In the genomic region with DNA sequence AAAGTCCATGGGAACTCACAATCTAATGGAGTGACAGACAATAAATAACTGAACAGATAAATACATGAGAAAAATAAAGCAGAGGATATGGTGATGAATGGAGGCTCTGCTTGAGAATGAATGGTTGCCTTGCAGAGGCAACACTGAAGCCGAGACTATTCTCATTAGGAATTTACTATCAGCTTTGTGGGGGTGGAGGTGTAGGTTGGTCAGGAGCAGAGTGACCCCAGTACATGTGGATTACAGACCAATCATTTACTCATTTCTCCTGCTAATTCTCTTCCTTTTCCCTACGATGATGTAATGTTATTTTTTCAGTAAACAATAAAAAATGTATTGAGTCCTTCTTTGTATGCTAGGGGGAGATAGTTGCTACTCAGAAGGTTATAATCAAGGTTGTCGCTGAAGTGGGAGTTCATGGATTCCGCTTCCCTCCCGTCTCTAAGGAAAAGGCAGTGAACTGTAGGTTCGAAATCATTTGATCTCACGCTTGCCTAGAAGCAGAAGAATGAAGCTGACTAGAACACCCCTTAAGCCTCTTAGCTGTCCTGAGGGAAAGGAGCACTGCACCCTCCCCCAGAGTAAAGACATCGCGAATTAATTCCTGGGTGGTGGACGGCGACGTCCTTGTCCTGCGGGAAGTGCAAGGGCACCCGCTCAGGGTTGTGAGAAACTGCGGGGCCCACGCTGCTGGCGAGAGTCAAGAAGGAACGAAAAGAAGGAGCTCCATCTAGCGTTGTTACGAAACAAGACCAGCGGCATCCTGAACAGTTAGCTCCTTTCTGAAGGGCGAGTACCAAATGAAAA, we compare ENCODE assay signal across 8 cellular contexts.
DNase-seq lines count a peak whose midpoint lies in the region; ATAC-seq, FAIRE-seq and TF ChIP-seq lines count a peak whose summit lies in the region.

No MANE protein-coding gene starts in this region.

- DNase-seq in EH (ENCODE audit: low read depth) (peak; percentile 84), H54 (ENCODE audit: insufficient read length, low spot score) (peak; percentile 46), MG63 (peak; percentile 78), SHP77 treated with DMSO at 0.1 percent for 48 hours (lab: John Stamatoyannopoulos, UW) (peak; percentile 62), adipocyte (ENCODE audit: low read depth) (peak; percentile 95), heart left ventricle (peak; percentile 56 to 80 (median 67)), pancreas (peak; percentile 54 to 78 (median 63)), uterus (peak; percentile 58 to 59)

- peak; percentile 90 to 97 (median 95) for ATAC-seq in heart left ventricle
- ATAC-seq in pancreas = peak; percentile 87 to 95 (median 92)

- H3K9me3 ChIP-seq in MG63 = peaks cover 8% of the 10 kb centered on the region; the same call in 1 of the 2 replicates
- no peaks in the 10 kb centered on the region for H3K9me3 ChIP-seq in adipocyte (ENCODE audit: control insufficient read depth, low read length)
- peaks cover 0 to 17% (median 0%) of the 10 kb centered on the region in 12 donors for H3K9me3 ChIP-seq in heart left ventricle
- no peaks in the 10 kb centered on the region for H3K9me3 ChIP-seq in pancreas
- no peaks in the 10 kb centered on the region for H3K9me3 ChIP-seq in uterus

- FAIRE-seq in H54 (lab: Jason Lieb, UNC) = peak; percentile 97
- FAIRE-seq in pancreas (lab: Jason Lieb, UNC) = no peak

- H3K9ac ChIP-seq in adipocyte (ENCODE audit: low read length) = peak overlapping the region; percentile 77

- intact Hi-C loops in heart left ventricle (cut with DNase I) = loop anchor here (1.0 to 10.0 kb wide), 7 partner anchors 215 to 309 kb away; no protein-coding TSS in a partner anchor
- intact Hi-C loops in pancreas (cut with DNase I) = loop anchor here (10.0 kb wide), 1 partner anchor 219 kb away; no protein-coding TSS in a partner anchor
- intact Hi-C loops in uterus (cut with DNase I; ENCODE audit: low total_unique reads) = no loop called here

- H3K36me3 ChIP-seq in MG63 = no peaks in the 10 kb centered on the region
- H3K36me3 ChIP-seq in adipocyte (ENCODE audit: control insufficient read depth, insufficient read depth, low read length, severe bottlenecking) = no peaks in the 10 kb centered on the region
- H3K36me3 ChIP-seq in heart left ventricle = no peaks in the 10 kb centered on the region
- no peaks in the 10 kb centered on the region for H3K36me3 ChIP-seq in pancreas
- no peaks in the 10 kb centered on the region for H3K36me3 ChIP-seq in uterus

- TF ChIP-seq CTCF in heart left ventricle (IDR thresholded peaks at IDR 0.05) (peak; percentile 50 to 84 (median 74)), pancreas (IDR thresholded peaks at IDR 0.05) (peak in 3 of 4 donors; percentile 31 to 42 (median 32)), uterus (IDR thresholded peaks at IDR 0.05) (peak; percentile 63 to 70 (median 66))

- WGBS in heart left ventricle, 4 donors = 5 to 8% (median 6%) methylated on average over 22 of the region's 22 CpGs
- WGBS in pancreas, 2 donors = 4 to 5% methylated on average over 22 of the region's 22 CpGs

- H3K4me1 ChIP-seq in adipocyte (ENCODE audit: control insufficient read depth, insufficient read depth, low read length) = peaks cover 8% of the 10 kb centered on the region
- peaks cover 0 to 14% (median 6%) of the 10 kb centered on the region in 12 donors for H3K4me1 ChIP-seq in heart left ventricle
- peaks cover 0 to 13% (median 9%) of the 10 kb centered on the region in 3 donors for H3K4me1 ChIP-seq in pancreas
- H3K4me1 ChIP-seq in uterus = no peaks in the 10 kb centered on the region

- H3K27me3 ChIP-seq in MG63 = no peaks in the 10 kb centered on the region
- no peaks in the 10 kb centered on the region for H3K27me3 ChIP-seq in adipocyte (replicated peaks; ENCODE audit: control insufficient read depth, insufficient read depth, low read length)
- H3K27me3 ChIP-seq in heart left ventricle = no peaks in the 10 kb centered on the region
- no peaks in the 10 kb centered on the region for H3K27me3 ChIP-seq in pancreas
- H3K27me3 ChIP-seq in uterus = no peaks in the 10 kb centered on the region

- TF ChIP-seq POLR2A in H54 (IDR thresholded peaks at IDR 0.05; ENCODE audit: low read depth, low read length) = no peak
- no peak for TF ChIP-seq POLR2A in heart left ventricle (IDR thresholded peaks at IDR 0.05)
- TF ChIP-seq POLR2A in uterus (IDR thresholded peaks at IDR 0.05) = no peak

- H3K4me3 ChIP-seq in MG63 (peak overlapping the region; percentile 30), adipocyte (ENCODE audit: low read length) (peak overlapping the region; percentile 87), heart left ventricle (peak overlapping the region in 10 of 12 donors; percentile 29 to 52 (median 43)), pancreas (peak overlapping the region in 2 of 4 donors; percentile 21 to 29), uterus (peak overlapping the region; percentile 17 to 26)

- H3K27ac ChIP-seq in heart left ventricle (peak overlapping the region in 3 of 12 donors; percentile 8 to 43 (median 41)), pancreas (no peak overlapping the region), uterus (peak overlapping the region in 1 of 2 donors; percentile 36)
